Comparison of ENCODE assay signal across 12 cellular contexts in the genomic region with DNA sequence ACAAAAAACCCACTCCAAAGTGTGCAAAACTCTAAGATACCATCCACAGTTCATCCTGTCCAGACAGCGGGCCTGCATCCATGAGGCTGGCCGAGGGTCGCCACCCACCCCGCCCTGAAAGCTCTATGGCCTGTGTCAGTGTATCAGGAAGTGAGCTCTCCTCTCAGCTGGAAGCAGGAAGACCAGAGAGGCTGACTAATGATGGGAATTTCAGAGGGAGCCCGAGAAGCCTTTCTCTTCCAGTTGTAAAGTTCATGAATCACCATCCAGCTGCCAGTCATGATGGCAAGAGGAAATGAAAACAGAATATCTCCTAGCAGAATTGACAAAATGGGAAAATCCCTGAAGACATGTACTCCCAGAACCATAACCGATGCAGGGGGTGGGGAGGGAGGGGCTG.
DNase-seq lines count a peak whose midpoint lies in the region; ATAC-seq and TF ChIP-seq lines count a peak whose summit lies in the region.
"Had no signal": no experiment of that assay in that cellular context is flagged by ENCODE, and none has a peak within 500 bp of the region (broad histone marks: within the 10 kb centered on the region; RNA-seq: fewer than 3 reads in every experiment).

No MANE protein-coding gene starts in this region.

- H3K4me3 Mint-ChIP-seq in Calu3 (ENCODE audit: low read depth, unreplicated experiment): peak overlapping the region; percentile 38
- H3K4me3 Mint-ChIP-seq: CD4-positive, alpha-beta memory T cell had no signal

- peak; percentile 45 for DNase-seq in Calu3
- DNase-seq in M059J (ENCODE audit: low read depth): peak; percentile 69
- peak; percentile 89 for DNase-seq in dermis blood vessel endothelial cell
- peak; percentile 69 to 96 for DNase-seq in lung microvascular endothelial cell (ENCODE audit: low read depth in 2 of 2)
- DNase-seq in cerebellar nuclear complex (lab: John Stamatoyannopoulos, UW): no peak
- no peak for DNase-seq in NCI-H1436 treated with DMSO at 0.1 percent for 48 hours (lab: John Stamatoyannopoulos, UW)
- DNase-seq: CD4-positive, alpha-beta memory T cell; NCI-H1048; right cardiac atrium; tibial artery had no signal

- intact Hi-C loops in Calu3 (cut with micrococcal nuclease; ENCODE audit: unreplicated experiment): loop anchor here (2.0 kb wide), 1 partner anchor 114 kb away; no protein-coding TSS in a partner anchor

- TF ChIP-seq CTCF in Calu3 (IDR thresholded peaks at IDR 0.05; ENCODE audit: unreplicated experiment): no peak

- CTCF ChIA-PET in Calu3 (lab: Charles Lee): interaction anchor here (0.7 to 0.8 kb wide), 2 partner anchors 9 to 30 kb away, joined by 4 to 8 read pairs; no protein-coding TSS in a partner anchor

- H3K27ac Mint-ChIP-seq in Calu3 (ENCODE audit: unreplicated experiment): peak overlapping the region; percentile 91
- H3K27ac Mint-ChIP-seq: CD4-positive, alpha-beta memory T cell had no signal

- H3K9me3 Mint-ChIP-seq in Calu3 (ENCODE audit: low read depth, unreplicated experiment): no peaks in the 10 kb centered on the region
- H3K9me3 Mint-ChIP-seq: CD4-positive, alpha-beta memory T cell had no signal

- no TSS peak for BruUV-seq in Calu3 (replicated peaks; lab: Mats Ljungman, UMichigan)

- peaks cover 7% of the 10 kb centered on the region for H3K36me3 Mint-ChIP-seq in Calu3 (ENCODE audit: insufficient read depth, unreplicated experiment)

- peaks cover 33% of the 10 kb centered on the region for H3K4me1 Mint-ChIP-seq in Calu3 (ENCODE audit: low read depth, unreplicated experiment)

- ATAC-seq in GM19463 (IDR thresholded peaks at IDR 0.05; ENCODE audit: unreplicated experiment) (no peak), GM21528 (IDR thresholded peaks at IDR 0.05; ENCODE audit: low FRiP score, unreplicated experiment) (no peak)

- no peaks in the 10 kb centered on the region for H3K27me3 Mint-ChIP-seq in Calu3 (ENCODE audit: unreplicated experiment)
- H3K27me3 Mint-ChIP-seq: CD4-positive, alpha-beta memory T cell had no signal

Comparison
In these comparisons a context has a peak if more than half of its experiments do, and no peak if none do; other contexts are left out.
1. DNase-seq: peak in Calu3 (single experiment), M059J (single experiment), dermis blood vessel endothelial cell (single experiment) and lung microvascular endothelial cell (2 of 2); none in cerebellar nuclear complex (0 of 2) and NCI-H1436 treated with DMSO at 0.1 percent for 48 hours (single experiment).